Comparison of ENCODE assay signal across 26 cellular contexts in genomic region chr13:96837809-96838208, GRCh38.
DNase-seq lines count a peak whose midpoint lies in the region; ATAC-seq and TF ChIP-seq lines count a peak whose summit lies in the region.
"Had no signal": no experiment of that assay in that cellular context is flagged by ENCODE, and none has a peak within 500 bp of the region (broad histone marks: within the 10 kb centered on the region; RNA-seq: fewer than 3 reads in every experiment).

No MANE protein-coding gene starts in this region.

- H3K4me1 ChIP-seq in DND-41 (ENCODE audit: insufficient read depth, low read length): no peaks in the 10 kb centered on the region
- H3K4me1 ChIP-seq in PC-3 (ENCODE audit: insufficient read depth, low read length): no peaks in the 10 kb centered on the region
- H3K4me1 ChIP-seq: A549; BE2C; BLaER1; BLaER1 treated with 17β-estradiol and CSF1 and Interleukin-3, amounts not matched to agents 10 nM and 100 nM; Caco-2 had no signal

- no peak overlapping the region for H2AFZ ChIP-seq in DND-41 (ENCODE audit: low read depth, low read length)
- no peak overlapping the region for H2AFZ ChIP-seq in PC-3 (ENCODE audit: low read length)

- H3K36me3 ChIP-seq in DND-41 (ENCODE audit: insufficient read depth, low read length) (no peaks in the 10 kb centered on the region), PC-3 (ENCODE audit: low read depth, low read length) (no peaks in the 10 kb centered on the region)
- H3K36me3 ChIP-seq: BE2C; BLaER1; BLaER1 treated with 17β-estradiol and CSF1 and Interleukin-3, amounts not matched to agents 10 nM and 100 nM had no signal

- H4K20me1 ChIP-seq in DND-41 (ENCODE audit: insufficient read depth, low read length): no peaks in the 10 kb centered on the region
- H4K20me1 ChIP-seq in PC-3 (ENCODE audit: low read length): no peaks in the 10 kb centered on the region
- H4K20me1 ChIP-seq: BLaER1; BLaER1 treated with 17β-estradiol and CSF1 and Interleukin-3, amounts not matched to agents 10 nM and 100 nM had no signal

- H3K4me2 ChIP-seq in DND-41 (ENCODE audit: insufficient read depth, low read length) (no peak overlapping the region), PC-3 (ENCODE audit: low read length) (no peak overlapping the region)
- H3K4me2 ChIP-seq: A549; BLaER1; BLaER1 treated with 17β-estradiol and CSF1 and Interleukin-3, amounts not matched to agents 10 nM and 100 nM had no signal

- no TSS peak for BruUV-seq in PC-3 (replicated peaks; lab: Mats Ljungman, UMichigan)

- POLR2A ChIA-PET in PC-3 (lab: Charles Lee; ENCODE audit: unreplicated experiment): no interaction called here

- intact Hi-C loops in PC-3 (cut with micrococcal nuclease): no loop called here

- H3K9me3 ChIP-seq in DND-41 (ENCODE audit: insufficient read depth, low read length, severe bottlenecking) (no peaks in the 10 kb centered on the region), PC-3 (ENCODE audit: low read length) (no peaks in the 10 kb centered on the region)
- H3K9me3 ChIP-seq: A549, BE2C, BLaER1, Caco-2 had no signal

- DNase-seq in DND-41: no peak
- no peak for DNase-seq in PC-3
- DNase-seq: 8988T; ACHN; AML-193; BE2C; C1 segment of cervical spinal cord; Caco-2; Calu3; CD4-positive, alpha-beta memory T cell; CD4-positive, alpha-beta T cell; CD4-positive, CD25-positive, alpha-beta regulatory T cell; CD8-positive, alpha-beta memory T cell; CD8-positive, alpha-beta T cell; COR-L47; DMS 273 treated with DMSO at 0.1 percent for 48 hours; DMS153; DMS53; DMS79; DMS79 treated with DMSO at 0.1 percent for 48 hours; EL had no signal

- TF ChIP-seq CTCF in DND-41 (IDR thresholded peaks at IDR 0.05; ENCODE audit: borderline replicate concordance, extremely low read depth, low read length, poor library complexity, severe bottlenecking): no peak
- TF ChIP-seq CTCF in PC-3 (conservative IDR thresholded peaks at IDR 0.05; ENCODE audit: low read depth, low read length): no peak

- H3K9ac ChIP-seq in DND-41 (ENCODE audit: low read depth, low read length) (no peak overlapping the region), PC-3 (ENCODE audit: low read length) (no peak overlapping the region)
- H3K9ac ChIP-seq: BLaER1; BLaER1 treated with 17β-estradiol and CSF1 and Interleukin-3, amounts not matched to agents 10 nM and 100 nM had no signal

- ATAC-seq in DND-41 (ENCODE audit: insufficient read depth, low read depth) (peak; percentile 65), PC-3 (no peak)
- ATAC-seq: A549; CD8-positive, alpha-beta T cell had no signal

- H3K27ac ChIP-seq in DND-41 (ENCODE audit: low read length) (no peak overlapping the region), PC-3 (ENCODE audit: low read length) (no peak overlapping the region)
- H3K27ac ChIP-seq: 22Rv1; A549; BLaER1; BLaER1 treated with 17β-estradiol and CSF1 and Interleukin-3, amounts not matched to agents 10 nM and 100 nM; C4-2B had no signal

- H3K9me2 ChIP-seq in PC-3 (replicated peaks; ENCODE audit: low read length): no peaks in the 10 kb centered on the region

- H3K79me2 ChIP-seq in DND-41 (ENCODE audit: insufficient read depth, low read length) (no peaks in the 10 kb centered on the region), PC-3 (ENCODE audit: low read length) (no peaks in the 10 kb centered on the region)

- H3F3A ChIP-seq in PC-3 (ENCODE audit: low read length, unreplicated experiment): no peaks in the 10 kb centered on the region

- CTCF ChIA-PET in PC-3 (lab: Charles Lee): no interaction called here

- H3K4me3 ChIP-seq in DND-41 (ENCODE audit: low read depth in 1 of 2, low read length in 2 of 2) (no peak overlapping the region), PC-3 (ENCODE audit: low read length) (no peak overlapping the region)
- H3K4me3 ChIP-seq: A549; BLaER1; BLaER1 treated with 17β-estradiol and CSF1 and Interleukin-3, amounts not matched to agents 10 nM and 100 nM had no signal

- H3K27me3 ChIP-seq in DND-41 (ENCODE audit: insufficient read depth, low read length, poor library complexity) (no peaks in the 10 kb centered on the region), PC-3 (ENCODE audit: low read length) (no peaks in the 10 kb centered on the region)
- H3K27me3 ChIP-seq: BE2C; BLaER1; BLaER1 treated with 17β-estradiol and CSF1 and Interleukin-3, amounts not matched to agents 10 nM and 100 nM had no signal
